Comparison of ENCODE assay signal across 8 cellular contexts in the genomic region with DNA sequence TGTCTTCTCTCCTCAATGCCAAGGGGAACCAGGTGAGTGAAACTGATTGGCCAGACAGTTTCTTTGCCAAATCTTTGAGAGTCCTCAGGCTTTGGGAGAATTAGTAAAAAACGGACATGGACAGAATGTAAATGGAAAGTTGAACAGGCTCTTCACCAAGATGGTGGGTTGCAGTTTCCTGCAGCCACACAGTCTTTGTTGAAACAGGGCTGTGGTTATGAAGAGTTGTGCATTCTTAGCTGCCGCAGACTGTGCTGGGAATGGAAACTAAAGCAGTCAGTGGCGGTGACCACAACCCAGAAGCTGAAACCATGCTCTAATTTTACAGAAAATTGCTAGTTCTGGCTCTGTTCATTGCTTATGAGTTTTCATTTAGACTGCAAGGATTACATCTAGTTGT. TPM values are rescaled to one million over a fixed set of nuclear protein-coding genes. Genes with fewer than 3 reads are reported as not detected.
DNase-seq lines count a peak whose midpoint lies in the region; ATAC-seq and TF ChIP-seq lines count a peak whose summit lies in the region.
"Had no signal": no experiment of that assay in that cellular context is flagged by ENCODE, and none has a peak within 500 bp of the region (broad histone marks: within the 10 kb centered on the region; RNA-seq: fewer than 3 reads in every experiment).

No MANE protein-coding gene starts in this region.

- H3K4me1 ChIP-seq in esophagus squamous epithelium: no peaks in the 10 kb centered on the region
- H3K4me1 ChIP-seq: SJSA1 had no signal

- intact Hi-C loops in activated T-helper 2 cell treated with anti-CD3 and anti-CD28 coated beads, Interferon-gamma antibody, Interleukin-2, Interleukin-4, amounts not matched to agents 10 μg/mL and 5 μg/mL and 100 μg/mL, durations not matched to agents 14 hours and 24 hours and 36 hours (cut with micrococcal nuclease): loop anchor here (1.0 kb wide), 2 partner anchors 28 to 74 kb away; no protein-coding TSS in a partner anchor
- intact Hi-C loops in esophagus squamous epithelium (cut with DNase I) (no loop called here), left cardiac atrium (cut with DNase I) (no loop called here)

- no peak overlapping the region for H3K4me3 ChIP-seq in esophagus squamous epithelium
- H3K4me3 ChIP-seq: SJSA1 had no signal

- TF ChIP-seq CTCF in GM20000 (IDR thresholded peaks at IDR 0.05; ENCODE audit: extremely low read depth, missing control alignments) (no peak), esophagus squamous epithelium (IDR thresholded peaks at IDR 0.05) (no peak)

- WGBS in esophagus squamous epithelium, 2 donors: 61 to 78% methylated on average over 3 of the region's 3 CpGs

- ATAC-seq in HG03521 (IDR thresholded peaks at IDR 0.05; ENCODE audit: unreplicated experiment) (peak; percentile 96), left cardiac atrium (no peak)

- H3K36me3 ChIP-seq in esophagus squamous epithelium: peaks cover 6 to 78% (median 11%) of the 10 kb centered on the region in 3 donors
- H3K36me3 ChIP-seq: SJSA1 had no signal

- H3K4me1 Mint-ChIP-seq in activated T-helper 2 cell treated with anti-CD3 and anti-CD28 coated beads, Interferon-gamma antibody, Interleukin-2, Interleukin-4, amounts not matched to agents 10 μg/mL and 5 μg/mL and 100 μg/mL, durations not matched to agents 14 hours and 24 hours and 36 hours (ENCODE audit: low read depth): peaks cover 36% of the 10 kb centered on the region

- no peaks in the 10 kb centered on the region for H3K27me3 ChIP-seq in esophagus squamous epithelium
- H3K27me3 ChIP-seq: SJSA1 had no signal

- peak overlapping the region; percentile 69 for H3K4me3 Mint-ChIP-seq in activated T-helper 2 cell treated with anti-CD3 and anti-CD28 coated beads, Interferon-gamma antibody, Interleukin-2, Interleukin-4, amounts not matched to agents 10 μg/mL and 5 μg/mL and 100 μg/mL, durations not matched to agents 14 hours and 24 hours and 36 hours (ENCODE audit: low read depth)

- H3K9me3 Mint-ChIP-seq in activated T-helper 2 cell treated with anti-CD3 and anti-CD28 coated beads, Interferon-gamma antibody, Interleukin-2, Interleukin-4, amounts not matched to agents 10 μg/mL and 5 μg/mL and 100 μg/mL, durations not matched to agents 14 hours and 24 hours and 36 hours: peaks cover 1% of the 10 kb centered on the region

- DNase-seq in GM20000 (ENCODE audit: low spot score): peak; percentile 79
- DNase-seq in activated T-helper 2 cell treated with anti-CD3 and anti-CD28 coated beads, Interferon-gamma antibody, Interleukin-2, Interleukin-4, amounts not matched to agents 10 μg/mL and 5 μg/mL and 100 μg/mL, durations not matched to agents 14 hours and 24 hours and 36 hours (ENCODE audit: low spot score): peak; percentile 69
- peak; percentile 24 to 36 for DNase-seq in stimulated activated CD8-positive, alpha-beta memory T cell treated with anti-CD3 and anti-CD28 coated beads, Interleukin-2, amount 100 ng/mL, for 1 hour (ENCODE audit: low read depth in 2 of 2)
- no peak for DNase-seq in esophagus squamous epithelium (lab: John Stamatoyannopoulos, UW)
- DNase-seq in left cardiac atrium: no peak
- no peak for DNase-seq in NCI-H82 treated with DMSO at 0.1 percent for 48 hours (lab: John Stamatoyannopoulos, UW; ENCODE audit: unreplicated experiment)

- H3K36me3 Mint-ChIP-seq in activated T-helper 2 cell treated with anti-CD3 and anti-CD28 coated beads, Interferon-gamma antibody, Interleukin-2, Interleukin-4, amounts not matched to agents 10 μg/mL and 5 μg/mL and 100 μg/mL, durations not matched to agents 14 hours and 24 hours and 36 hours (ENCODE audit: low read depth): peaks cover 81% of the 10 kb centered on the region

- H3K27ac Mint-ChIP-seq in activated T-helper 2 cell treated with anti-CD3 and anti-CD28 coated beads, Interferon-gamma antibody, Interleukin-2, Interleukin-4, amounts not matched to agents 10 μg/mL and 5 μg/mL and 100 μg/mL, durations not matched to agents 14 hours and 24 hours and 36 hours: peak overlapping the region; percentile 84

- no peaks in the 10 kb centered on the region for H3K27me3 Mint-ChIP-seq in activated T-helper 2 cell treated with anti-CD3 and anti-CD28 coated beads, Interferon-gamma antibody, Interleukin-2, Interleukin-4, amounts not matched to agents 10 μg/mL and 5 μg/mL and 100 μg/mL, durations not matched to agents 14 hours and 24 hours and 36 hours (ENCODE audit: low read depth)

- no peak overlapping the region for H3K27ac ChIP-seq in esophagus squamous epithelium
- H3K27ac ChIP-seq: SJSA1 had no signal

- TF ChIP-seq POLR2A in esophagus squamous epithelium (IDR thresholded peaks at IDR 0.05): no peak

- H3K9me3 ChIP-seq in esophagus squamous epithelium: no peaks in the 10 kb centered on the region
- H3K9me3 ChIP-seq: SJSA1 had no signal

RNA-seq across cellular contexts. Expression of a gene that starts 42.1 kb away (rescaled TPM):
- total RNA-seq in activated T-helper 2 cell treated with anti-CD3 and anti-CD28 coated beads, Interferon-gamma antibody, Interleukin-2, Interleukin-4, amounts not matched to agents 10 μg/mL and 5 μg/mL and 100 μg/mL, durations not matched to agents 14 hours and 24 hours and 36 hours: 74.9 and 79.8 TPM in 2 replicates
- 10 to 100 TPM; 36.6 to 59.3 (median 49.3) TPM for total RNA-seq in esophagus squamous epithelium
- 10 to 100 TPM; 30.0 to 34.7 TPM for total RNA-seq in left cardiac atrium

Comparison
In these comparisons a context has a peak if more than half of its experiments do, and no peak if none do; other contexts are left out.
1. DNase-seq: peak in GM20000 (single experiment), activated T-helper 2 cell treated with anti-CD3 and anti-CD28 coated beads, Interferon-gamma antibody, Interleukin-2, Interleukin-4, amounts not matched to agents 10 μg/mL and 5 μg/mL and 100 μg/mL, durations not matched to agents 14 hours and 24 hours and 36 hours (single experiment) and stimulated activated CD8-positive, alpha-beta memory T cell treated with anti-CD3 and anti-CD28 coated beads, Interleukin-2, amount 100 ng/mL, for 1 hour (2 of 2); none in esophagus squamous epithelium (single experiment), left cardiac atrium (single experiment) and NCI-H82 treated with DMSO at 0.1 percent for 48 hours (single experiment).